Comparison of ENCODE assay signal across 9 cellular contexts in the genomic region with DNA sequence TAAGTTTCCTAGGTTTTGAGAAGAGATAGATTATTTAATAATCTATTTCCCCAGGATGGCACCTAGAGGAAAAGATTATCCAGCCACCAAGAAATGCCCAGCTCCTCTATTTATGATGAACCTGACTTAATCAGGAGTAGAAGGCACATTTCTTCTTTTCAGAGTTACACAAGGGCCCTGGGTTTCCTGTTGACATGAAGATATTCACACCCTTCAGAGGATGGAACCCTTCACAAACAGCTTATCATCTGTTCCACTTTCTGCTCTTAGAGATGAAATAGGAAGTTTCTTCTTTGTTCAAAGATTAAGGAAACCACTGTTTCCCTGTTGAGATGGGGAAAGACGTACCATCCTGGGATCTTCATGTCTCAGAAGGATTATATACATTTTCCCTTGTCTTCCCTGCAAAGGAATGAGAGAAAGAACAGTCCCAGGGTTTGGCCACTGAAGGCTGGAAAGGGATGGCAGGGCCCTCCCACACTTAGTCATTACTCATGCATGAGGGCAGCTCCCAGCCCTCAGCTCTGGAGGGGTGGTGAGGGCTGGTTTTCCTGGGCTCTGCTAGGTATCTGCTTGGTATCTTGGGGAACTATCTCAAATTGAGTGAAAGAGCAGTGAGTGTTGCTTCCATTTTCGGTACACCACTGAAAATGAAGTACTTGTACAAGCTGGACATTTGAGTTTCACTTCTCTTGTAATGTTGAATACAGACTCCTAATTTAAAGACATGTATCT.
DNase-seq lines count a peak whose midpoint lies in the region; ATAC-seq and TF ChIP-seq lines count a peak whose summit lies in the region.
"Had no signal": no experiment of that assay in that cellular context is flagged by ENCODE, and none has a peak within 500 bp of the region (broad histone marks: within the 10 kb centered on the region; RNA-seq: fewer than 3 reads in every experiment).

No MANE protein-coding gene starts in this region.

- intact Hi-C loops in PC-3 (cut with micrococcal nuclease), result no loop called here
- intact Hi-C loops in CD4-positive, alpha-beta T cell (cut with DNase I, micrococcal nuclease), result no loop called here

- no peaks in the 10 kb centered on the region for H3K9me2 ChIP-seq in PC-3 (replicated peaks; ENCODE audit: low read length)

- no peaks in the 10 kb centered on the region for H3K9me3 ChIP-seq in PC-3 (ENCODE audit: low read length)
- no peaks in the 10 kb centered on the region for H3K9me3 ChIP-seq in CD4-positive, alpha-beta T cell (ENCODE audit: control insufficient read depth, low read length)
- no peaks in the 10 kb centered on the region for H3K9me3 ChIP-seq in effector memory CD4-positive, alpha-beta T cell (ENCODE audit: control insufficient read depth, low read length)
- H3K9me3 ChIP-seq: SJSA1 had no signal

- no peaks in the 10 kb centered on the region for H3K79me2 ChIP-seq in PC-3 (ENCODE audit: low read length)
- no peaks in the 10 kb centered on the region for H3K79me2 ChIP-seq in mesendoderm (ENCODE audit: control insufficient read depth, insufficient read depth, low read length)

- no TSS peak for BruUV-seq in PC-3 (replicated peaks; lab: Mats Ljungman, UMichigan)

- no peaks in the 10 kb centered on the region for H3K4me1 ChIP-seq in PC-3 (ENCODE audit: insufficient read depth, low read length)
- H3K4me1 ChIP-seq in mesendoderm (ENCODE audit: control insufficient read depth, low read depth, low read length), result no peaks in the 10 kb centered on the region
- H3K4me1 ChIP-seq in effector memory CD4-positive, alpha-beta T cell (ENCODE audit: control insufficient read depth, insufficient read depth, low read length, poor library complexity, severe bottlenecking), result no peaks in the 10 kb centered on the region
- H3K4me1 ChIP-seq: SJSA1 had no signal

- H3K23ac ChIP-seq in mesendoderm (ENCODE audit: low read length), result no peak overlapping the region

- no peak overlapping the region for H2BK120ac ChIP-seq in mesendoderm (ENCODE audit: low read depth, low read length)

- H3K4me3 ChIP-seq in PC-3 (ENCODE audit: low read length) (no peak overlapping the region), mesendoderm (ENCODE audit: low read length) (no peak overlapping the region)
- no peak overlapping the region for H3K4me3 ChIP-seq in effector memory CD4-positive, alpha-beta T cell (ENCODE audit: insufficient read depth, low read depth, low read length, poor library complexity, severe bottlenecking)
- H3K4me3 ChIP-seq: SJSA1 had no signal

- H4K8ac ChIP-seq in mesendoderm (ENCODE audit: low read depth, low read length), result no peak overlapping the region

- peaks cover 8% of the 10 kb centered on the region for H3K27me3 Mint-ChIP-seq in CD4-positive, alpha-beta T cell

- no peak for TF ChIP-seq CTCF in PC-3 (conservative IDR thresholded peaks at IDR 0.05; ENCODE audit: low read depth, low read length)
- TF ChIP-seq CTCF in CD4-positive, alpha-beta T cell (IDR thresholded peaks at IDR 0.05), result no peak

- no peak overlapping the region for H3K27ac ChIP-seq in PC-3 (ENCODE audit: low read length)
- H3K27ac ChIP-seq in mesendoderm (ENCODE audit: low read depth, low read length), result no peak overlapping the region
- no peak overlapping the region for H3K27ac ChIP-seq in CD4-positive, alpha-beta T cell (ENCODE audit: low read depth, low read length)
- H3K27ac ChIP-seq in effector memory CD4-positive, alpha-beta T cell (ENCODE audit: insufficient read depth, low read length, poor library complexity, severe bottlenecking), result no peak overlapping the region
- H3K27ac ChIP-seq: SJSA1 had no signal

- CTCF ChIA-PET in PC-3 (lab: Charles Lee), result interaction anchor here (0.5 kb wide), 1 partner anchor 355 kb away, joined by 3 read pairs; no protein-coding TSS in a partner anchor
- CTCF ChIA-PET in CD4-positive, alpha-beta T cell (lab: Charles Lee), result no interaction called here

- no peak overlapping the region for H2AK5ac ChIP-seq in mesendoderm (ENCODE audit: low read length)

- H3K36me3 ChIP-seq in PC-3 (ENCODE audit: low read depth, low read length), result no peaks in the 10 kb centered on the region
- H3K36me3 ChIP-seq in mesendoderm (ENCODE audit: control insufficient read depth, insufficient read depth, low read length), result no peaks in the 10 kb centered on the region
- H3K36me3 ChIP-seq in effector memory CD4-positive, alpha-beta T cell (ENCODE audit: control insufficient read depth, insufficient read depth, low read length), result no peaks in the 10 kb centered on the region
- H3K36me3 ChIP-seq: SJSA1 had no signal

- no CpG with 5 or more reads among the region's 2 CpGs for WGBS in mesendoderm (ENCODE audit: extremely low coverage, insufficient coverage, low lambda C conversion rate)

- ATAC-seq in GM18868 (IDR thresholded peaks at IDR 0.05; ENCODE audit: unreplicated experiment) (peak; percentile 87), HG02798 (IDR thresholded peaks at IDR 0.05; ENCODE audit: poor library complexity, unreplicated experiment) (peak; percentile 84), PC-3 (peak; percentile 93)
- ATAC-seq in CD4-positive, alpha-beta T cell (ENCODE audit: poor library complexity), result no peak

- H3K27me3 ChIP-seq in PC-3 (ENCODE audit: low read length) (no peaks in the 10 kb centered on the region), mesendoderm (ENCODE audit: insufficient read depth, low read length, poor library complexity) (no peaks in the 10 kb centered on the region)
- no peaks in the 10 kb centered on the region for H3K27me3 ChIP-seq in CD4-positive, alpha-beta T cell (ENCODE audit: control insufficient read depth, insufficient read depth, low read length)
- no peaks in the 10 kb centered on the region for H3K27me3 ChIP-seq in effector memory CD4-positive, alpha-beta T cell (replicated peaks; ENCODE audit: control insufficient read depth, insufficient read depth, low read length, poor library complexity, severe bottlenecking)
- H3K27me3 ChIP-seq: SJSA1 had no signal

- peak; percentile 35 for DNase-seq in PC-3
- peak; percentile 6 for DNase-seq in mesendoderm
- DNase-seq in CD4-positive, alpha-beta T cell, result no peak
- no peak for DNase-seq in effector memory CD4-positive, alpha-beta T cell
- no peak for DNase-seq in NCI-H748 treated with DMSO at 0.1 percent for 48 hours (lab: John Stamatoyannopoulos, UW)
- no peak for DNase-seq in NCI-H187 (lab: John Stamatoyannopoulos, UW)

- no peak overlapping the region for H3K4me3 Mint-ChIP-seq in CD4-positive, alpha-beta T cell

- H2AFZ ChIP-seq in PC-3 (ENCODE audit: low read length), result no peak overlapping the region

- H3K4me2 ChIP-seq in PC-3 (ENCODE audit: low read length) (no peak overlapping the region), mesendoderm (ENCODE audit: low read length) (no peak overlapping the region)

- no peaks in the 10 kb centered on the region for H3K4me1 Mint-ChIP-seq in CD4-positive, alpha-beta T cell (ENCODE audit: low read depth)

- POLR2A ChIA-PET in PC-3 (lab: Charles Lee; ENCODE audit: unreplicated experiment), result interaction anchor here (0.6 kb wide), 1 partner anchor 64 kb away, joined by 5 read pairs; the partner anchor contains the start of gene MTPAP
- POLR2A ChIA-PET in CD4-positive, alpha-beta T cell (lab: Charles Lee), result no interaction called here

- H2BK5ac ChIP-seq in mesendoderm (ENCODE audit: low read length), result no peak overlapping the region

- no peak overlapping the region for H3K4ac ChIP-seq in mesendoderm (ENCODE audit: low read depth, low read length)

- H3K56ac ChIP-seq in mesendoderm (ENCODE audit: low read length), result no peak overlapping the region

- no peaks in the 10 kb centered on the region for H3K9me3 Mint-ChIP-seq in CD4-positive, alpha-beta T cell

- H3F3A ChIP-seq in PC-3 (ENCODE audit: low read length, unreplicated experiment), result no peaks in the 10 kb centered on the region

- H4K20me1 ChIP-seq in PC-3 (ENCODE audit: low read length), result no peaks in the 10 kb centered on the region

- H3K18ac ChIP-seq in mesendoderm (ENCODE audit: low read length), result no peak overlapping the region

- H4K5ac ChIP-seq in mesendoderm (ENCODE audit: low read length), result no peak overlapping the region

- no peak overlapping the region for H3K27ac Mint-ChIP-seq in CD4-positive, alpha-beta T cell

- H3K9ac ChIP-seq in PC-3 (ENCODE audit: low read length), result no peak overlapping the region
- no peak overlapping the region for H3K9ac ChIP-seq in mesendoderm (ENCODE audit: low read length)

- H3K36me3 Mint-ChIP-seq in CD4-positive, alpha-beta T cell (ENCODE audit: low read depth), result no peaks in the 10 kb centered on the region

- H3K79me1 ChIP-seq in mesendoderm (ENCODE audit: low read length), result no peaks in the 10 kb centered on the region

- no peak overlapping the region for H2BK15ac ChIP-seq in mesendoderm (replicated peaks; ENCODE audit: low read depth)

Comparison
In these comparisons a context has a peak if more than half of its experiments do, and no peak if none do; other contexts are left out.
1. DNase-seq: peak in PC-3 (single experiment) and mesendoderm (single experiment); none in CD4-positive, alpha-beta T cell (0 of 10), effector memory CD4-positive, alpha-beta T cell (0 of 3), NCI-H748 treated with DMSO at 0.1 percent for 48 hours (single experiment) and NCI-H187 (0 of 2).